10 cellular contexts compared by ENCODE assay signal in the genomic region with DNA sequence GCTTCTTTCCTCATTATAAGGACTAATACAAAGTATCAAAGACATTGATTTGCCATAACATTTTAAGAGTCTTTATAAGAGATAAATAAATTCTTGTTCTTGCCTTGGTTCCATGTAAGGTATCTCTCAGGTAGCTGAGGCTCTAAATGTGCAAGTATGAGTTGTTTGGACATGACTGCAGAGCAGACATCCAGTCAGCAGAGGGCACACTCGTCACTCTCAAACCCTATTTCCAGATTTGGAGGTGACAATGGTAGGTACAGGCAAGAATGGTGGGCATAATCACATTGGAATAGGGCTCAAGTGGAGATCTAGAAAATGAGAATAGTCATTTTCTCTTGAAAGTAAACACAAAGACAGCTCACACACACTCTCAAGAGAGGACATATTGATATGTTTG.
DNase-seq lines count a peak whose midpoint lies in the region; ATAC-seq and TF ChIP-seq lines count a peak whose summit lies in the region.
"Had no signal": no experiment of that assay in that cellular context is flagged by ENCODE, and none has a peak within 500 bp of the region (broad histone marks: within the 10 kb centered on the region; RNA-seq: fewer than 3 reads in every experiment).

No MANE protein-coding gene starts in this region.

- peak; percentile 40 for DNase-seq in NB4 (ENCODE audit: low read depth)
- DNase-seq in cerebellar cortex (ENCODE audit: low spot score) = peak; percentile 46
- DNase-seq in DMS79 treated with DMSO at 0.1 percent for 48 hours (lab: John Stamatoyannopoulos, UW) = no peak
- DNase-seq in NCI-H187 treated with DMSO at 0.1 percent for 48 hours (lab: John Stamatoyannopoulos, UW) = no peak
- DNase-seq: Calu3, IMR-90 had no signal

- H3K27ac ChIP-seq in 22Rv1 = no peak overlapping the region

- no peak overlapping the region for H3K4me3 ChIP-seq in NB4 (ENCODE audit: low read depth, low read length)

- TF ChIP-seq CTCF in 22Rv1 (IDR thresholded peaks at IDR 0.05) (peak; percentile 66), NB4 (IDR thresholded peaks at IDR 0.05; ENCODE audit: low read depth, low read length) (peak; percentile 50)

- no peak for TF ChIP-seq POLR2A in NB4 (IDR thresholded peaks at IDR 0.05; ENCODE audit: extremely low read depth, insufficient read length)

- ATAC-seq in GM18519 (IDR thresholded peaks at IDR 0.05; ENCODE audit: low FRiP score, unreplicated experiment) (peak; percentile 81), HG03025 (IDR thresholded peaks at IDR 0.05; ENCODE audit: low FRiP score, unreplicated experiment) (no peak), HG03135 (IDR thresholded peaks at IDR 0.05; ENCODE audit: unreplicated experiment) (no peak)

Comparison
In these comparisons a context has a peak if more than half of its experiments do, and no peak if none do; other contexts are left out.
1. DNase-seq: peak in NB4 (single experiment) and cerebellar cortex (single experiment); none in DMS79 treated with DMSO at 0.1 percent for 48 hours (single experiment) and NCI-H187 treated with DMSO at 0.1 percent for 48 hours (single experiment).